In the genomic region with DNA sequence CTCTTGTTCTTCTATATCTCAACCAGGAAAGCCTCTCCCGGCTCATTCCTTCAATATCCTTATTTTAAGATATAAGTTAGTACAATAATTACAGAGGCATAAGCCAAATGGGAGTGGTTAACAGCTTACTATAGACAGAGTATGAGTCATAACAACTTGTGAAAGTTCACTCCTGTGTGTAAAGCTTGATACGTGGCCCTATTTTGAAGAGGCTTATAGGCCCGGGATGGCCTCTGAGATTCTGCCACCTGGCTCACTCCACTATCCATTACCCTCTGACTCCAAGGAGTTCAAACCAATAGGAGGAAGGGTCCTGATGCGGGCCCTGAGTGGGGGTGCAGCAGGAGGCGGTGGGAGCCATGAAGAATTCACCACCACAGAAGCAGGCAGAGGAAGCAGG, we compare ENCODE assay signal across 8 cellular contexts. TPM values are rescaled to one million over a fixed set of nuclear protein-coding genes. Genes with fewer than 3 reads are reported as not detected.
DNase-seq lines count a peak whose midpoint lies in the region; ATAC-seq and TF ChIP-seq lines count a peak whose summit lies in the region.

No MANE protein-coding gene starts in this region.

- H3K27me3 Mint-ChIP-seq in nephron (ENCODE audit: low read depth) = peaks cover 3% of the 10 kb centered on the region

- no peak overlapping the region for H3K4me3 Mint-ChIP-seq in nephron

- peaks cover 13 to 35% of the 10 kb centered on the region in 2 donors for H3K36me3 Mint-ChIP-seq in activated naive CD4-positive, alpha-beta T cell treated with anti-CD3 and anti-CD28 coated beads, Interleukin-2, amount 50 U/mL, for 72 hours
- H3K36me3 Mint-ChIP-seq in nephron (ENCODE audit: low read depth) = peaks cover 65% of the 10 kb centered on the region

- TF ChIP-seq CTCF in nephron (IDR thresholded peaks at IDR 0.05; ENCODE audit: unreplicated experiment in 3 of 3) (no peak), ascending aorta (IDR thresholded peaks at IDR 0.05) (no peak)

- H3K27ac ChIP-seq in ascending aorta = no peak overlapping the region
- no peak overlapping the region for H3K27ac ChIP-seq in SJCRH30

- H3K4me1 Mint-ChIP-seq in nephron = peaks cover 63% of the 10 kb centered on the region

- intact Hi-C loops in ascending aorta (cut with DNase I) = loop anchor here (5.0 kb wide), 2 partner anchors 72 to 97 kb away; no protein-coding TSS in a partner anchor

- no peak overlapping the region for H3K4me3 ChIP-seq in ascending aorta
- no peak overlapping the region for H3K4me3 ChIP-seq in SJCRH30

- H3K27me3 ChIP-seq in ascending aorta (no peaks in the 10 kb centered on the region), SJCRH30 (no peaks in the 10 kb centered on the region)

- H3K4me1 ChIP-seq in ascending aorta = peaks cover 4 to 38% of the 10 kb centered on the region in 2 donors
- H3K4me1 ChIP-seq in SJCRH30 = no peaks in the 10 kb centered on the region

- peak; percentile 51 for DNase-seq in CD1c-positive myeloid dendritic cell (ENCODE audit: extremely low spot score)
- DNase-seq in GM19238 (ENCODE audit: insufficient read length, low spot score) = peak; percentile 44
- no peak for DNase-seq in activated naive CD4-positive, alpha-beta T cell treated with anti-CD3 and anti-CD28 coated beads, Interleukin-2, amount 50 U/mL, for 72 hours (ENCODE audit: low spot score in 2 of 2)
- no peak for DNase-seq in ascending aorta (ENCODE audit: low spot score in 2 of 2)
- no peak for DNase-seq in SJCRH30
- DNase-seq in EL = no peak

- ATAC-seq in HG03196 (IDR thresholded peaks at IDR 0.05; ENCODE audit: unreplicated experiment) = peak; percentile 61
- peak; percentile 91 to 94 for ATAC-seq in activated naive CD4-positive, alpha-beta T cell treated with anti-CD3 and anti-CD28 coated beads, Interleukin-2, amount 50 U/mL, for 72 hours

- peak overlapping the region; percentile 83 to 99 for H3K27ac Mint-ChIP-seq in activated naive CD4-positive, alpha-beta T cell treated with anti-CD3 and anti-CD28 coated beads, Interleukin-2, amount 50 U/mL, for 72 hours
- peak overlapping the region; percentile 15 to 83 (median 55) for H3K27ac Mint-ChIP-seq in nephron

- no peaks in the 10 kb centered on the region for H3K9me3 Mint-ChIP-seq in activated naive CD4-positive, alpha-beta T cell treated with anti-CD3 and anti-CD28 coated beads, Interleukin-2, amount 50 U/mL, for 72 hours
- no peaks in the 10 kb centered on the region for H3K9me3 Mint-ChIP-seq in nephron

- H3K36me3 ChIP-seq in ascending aorta (peaks cover 40 to 81% of the 10 kb centered on the region in 2 donors), SJCRH30 (peaks cover 4% of the 10 kb centered on the region)

- H3K9me3 ChIP-seq in ascending aorta (no peaks in the 10 kb centered on the region), SJCRH30 (replicated peaks) (no peaks in the 10 kb centered on the region)

RNA-seq across cellular contexts. Expression of gene B4GALT1, which starts 36.6 kb away (rescaled TPM):
- 10 to 100 TPM; 47.8 to 49.2 TPM for total RNA-seq in activated naive CD4-positive, alpha-beta T cell treated with anti-CD3 and anti-CD28 coated beads, Interleukin-2, amount 50 U/mL, for 72 hours
- total RNA-seq in ascending aorta = 100 TPM
- total RNA-seq in SJCRH30 (2014; rRNA removed; shearing (Covaris generic)) = 14.0 and 15.7 TPM in 2 replicates

RNA-seq across cellular contexts. Expression of gene SMU1, which starts 54.0 kb away (rescaled TPM):
- 10 to 100 TPM; 26.1 to 28.9 TPM for total RNA-seq in activated naive CD4-positive, alpha-beta T cell treated with anti-CD3 and anti-CD28 coated beads, Interleukin-2, amount 50 U/mL, for 72 hours
- 7.2 TPM for total RNA-seq in ascending aorta
- total RNA-seq in SJCRH30 (2014; rRNA removed; shearing (Covaris generic)) = 30.0 and 30.4 TPM in 2 replicates

Comparison
In these comparisons a context has a peak if more than half of its experiments do, and no peak if none do; other contexts are left out.
1. DNase-seq: peak in CD1c-positive myeloid dendritic cell (single experiment) and GM19238 (single experiment); none in activated naive CD4-positive, alpha-beta T cell treated with anti-CD3 and anti-CD28 coated beads, Interleukin-2, amount 50 U/mL, for 72 hours (0 of 2), ascending aorta (0 of 2), SJCRH30 (0 of 2) and EL (single experiment).